Comparison of ENCODE assay signal across 17 cellular contexts in genomic region chr5:120306331-120306730, GRCh38.
"Had no signal": no experiment of that assay in that cellular context is flagged by ENCODE, and none has a peak within 500 bp of the region (broad histone marks: within the 10 kb centered on the region; RNA-seq: fewer than 3 reads in every experiment).

No MANE protein-coding gene starts in this region.

- ATAC-seq: activated naive CD8-positive, alpha-beta T cell treated with anti-CD3 and anti-CD28 coated beads, Interleukin-2, amount 50 U/mL, for 24 hours; naive thymus-derived CD4-positive, alpha-beta T cell; pancreas; upper lobe of right lung had no signal

- H3K9me3 ChIP-seq: ascending aorta, esophagus muscularis mucosa, pancreas, stomach, testis, upper lobe of right lung had no signal

- H3K36me3 ChIP-seq: ascending aorta, esophagus muscularis mucosa, pancreas, stomach, upper lobe of right lung had no signal

- H3K4me3 ChIP-seq: ascending aorta, esophagus muscularis mucosa, pancreas, stomach, testis, upper lobe of right lung had no signal

- DNase-seq: activated CD4-positive, alpha-beta T cell treated with anti-CD3 and anti-CD28 coated beads for 1 hour; activated CD4-positive, alpha-beta T cell treated with anti-CD3 and anti-CD28 coated beads, Interleukin-2, amount 50 U/mL, for 4 hours; activated naive CD4-positive, alpha-beta T cell treated with Interleukin-2 at 50 U/mL for 16 hours; activated naive CD8-positive, alpha-beta T cell treated with anti-CD3 and anti-CD28 coated beads, Interleukin-2, amount 50 U/mL, for 24 hours; activated T-cell treated with anti-CD3 and anti-CD28 coated beads for 4 hours; dermis blood vessel endothelial cell; naive thymus-derived CD4-positive, alpha-beta T cell; pancreas; stimulated activated CD4-positive, alpha-beta T cell treated with anti-CD3 and anti-CD28 coated beads, Interleukin-12 subunit alpha, Interleukin-12 subunit beta, amount 100 ng/mL, for 4 hours; stimulated activated CD4-positive, alpha-beta T cell treated with anti-CD3 and anti-CD28 coated beads, Interleukin-2, amount 100 ng/mL, for 24 hours; stomach; T-helper 1 cell; T1000; testis; upper lobe of right lung had no signal

- H3K4me1 ChIP-seq: esophagus muscularis mucosa, pancreas, stomach, testis, upper lobe of right lung had no signal
